Comparison of ENCODE assay signal across 18 cellular contexts in genomic region chr13:46773556-46773955, GRCh38. TPM values are rescaled to one million over a fixed set of nuclear protein-coding genes. Genes with fewer than 3 reads are reported as not detected.
A peak's percentile ranks its signal among the peaks of the same experiment; 100 is the strongest.
DNase-seq lines count a peak whose midpoint lies in the region; ATAC-seq, FAIRE-seq and TF ChIP-seq lines count a peak whose summit lies in the region.
"Had no signal": no experiment of that assay in that cellular context is flagged by ENCODE, and none has a peak within 500 bp of the region (broad histone marks: within the 10 kb centered on the region; RNA-seq: fewer than 3 reads in every experiment).

No MANE protein-coding gene starts in this region.

- H3K27ac ChIP-seq in cardiac muscle cell (peak overlapping the region; percentile 57), right atrium auricular region (no peak overlapping the region), thoracic aorta (peak overlapping the region; percentile 82 to 84)
- H3K27ac ChIP-seq: 22Rv1 had no signal

- H3K27me3 ChIP-seq in cardiac muscle cell (no peaks in the 10 kb centered on the region), right atrium auricular region (no peaks in the 10 kb centered on the region), thoracic aorta (replicated peaks; ENCODE audit: insufficient read depth) (no peaks in the 10 kb centered on the region)

- DNase-seq in cardiac muscle cell (ENCODE audit: low read depth in 1 of 2, low spot score in 1 of 2) (no peak), right atrium auricular region (ENCODE audit: low spot score) (no peak), iris pigment epithelial cell (ENCODE audit: low read depth) (peak; percentile 25), thoracic aorta (ENCODE audit: low spot score) (no peak), nucleus accumbens (lab: John Stamatoyannopoulos, UW) (no peak), GM19240 (ENCODE audit: insufficient read length, low spot score) (no peak), HuH-7.5 (ENCODE audit: low spot score) (no peak), GM12892 (ENCODE audit: insufficient read length) (no peak)
- DNase-seq: Caco-2; CD8-positive, alpha-beta memory T cell; DND-41; GDM1; HCEC 1CT; HFFc6 had no signal

- H3K9me3 ChIP-seq in cardiac muscle cell (ENCODE audit: low read depth): no peaks in the 10 kb centered on the region
- no peaks in the 10 kb centered on the region for H3K9me3 ChIP-seq in right atrium auricular region
- H3K9me3 ChIP-seq in thoracic aorta: no peaks in the 10 kb centered on the region
- H3K9me3 ChIP-seq: Caco-2 had no signal

- no peak for ATAC-seq in thoracic aorta (ENCODE audit: insufficient number of reproducible peaks, low FRiP score, low read depth)
- ATAC-seq: HepG2 had no signal

- H3K4me1 ChIP-seq in cardiac muscle cell (ENCODE audit: low read depth): peaks cover 23% of the 10 kb centered on the region
- peaks cover 0 to 16% of the 10 kb centered on the region in 2 donors for H3K4me1 ChIP-seq in right atrium auricular region
- peaks cover 36 to 66% of the 10 kb centered on the region in 2 donors for H3K4me1 ChIP-seq in thoracic aorta (ENCODE audit: control insufficient read depth in 1 of 2, low read depth in 2 of 2)
- H3K4me1 ChIP-seq: Caco-2 had no signal

- TF ChIP-seq CTCF in cardiac muscle cell (IDR thresholded peaks at IDR 0.05; ENCODE audit: low read depth, low read length) (no peak), right atrium auricular region (IDR thresholded peaks at IDR 0.05) (no peak), thoracic aorta (IDR thresholded peaks at IDR 0.05) (no peak)

- no peak for FAIRE-seq in GM12892 (lab: Jason Lieb, UNC)
- FAIRE-seq: GM19239, HepG2, HTR-8/SVneo had no signal

- H3K4me3 ChIP-seq in cardiac muscle cell (no peak overlapping the region), right atrium auricular region (no peak overlapping the region), thoracic aorta (no peak overlapping the region)

- H3K36me3 ChIP-seq in cardiac muscle cell (peaks cover 21% of the 10 kb centered on the region), right atrium auricular region (peaks cover 30% of the 10 kb centered on the region), thoracic aorta (peaks cover 4% of the 10 kb centered on the region)

- no peak for TF ChIP-seq POLR2A in GM12892 (IDR thresholded peaks at IDR 0.05; ENCODE audit: low read depth, low read length)

RNA-seq across cellular contexts. Expression of gene ESD, which starts 23.4 kb away (rescaled TPM):
- 74.1 and 83.2 TPM in 2 replicates for total RNA-seq in cardiac muscle cell
- polyA plus RNA-seq in cardiac muscle cell: 167 and 248 TPM in 2 replicates
- 100 to 1,000 TPM in 1 of 2 donors, 10 to 100 TPM in 1; 76.3 to 113 TPM for total RNA-seq in right atrium auricular region
- total RNA-seq in thoracic aorta: 100 to 1,000 TPM; 114 to 119 TPM
- 174 TPM for polyA plus RNA-seq in GM12892 (2012; ENCODE audit: missing spikeins)

Comparison
In these comparisons a context has a peak if more than half of its experiments do, and no peak if none do; other contexts are left out.
1. H3K27ac ChIP-seq: peak in cardiac muscle cell (single experiment) and thoracic aorta (2 of 2); none in right atrium auricular region (0 of 2).